1 cellular context compared by ENCODE assay signal in genomic region chr11:57773026-57773598, GRCh38.
TF ChIP-seq lines count a peak whose summit lies in the region.

No MANE protein-coding gene starts in this region.

TF ChIP-seq in GM23338, 12 proteins besides CTCF, POLR2A, EP300 and RAD21 (continued from another document):
- no peak for TF ChIP-seq ZNF462 (CRISPR knock-in tag; IDR thresholded peaks at IDR 0.05)
- no peak for TF ChIP-seq POLR2AphosphoS5 (IDR thresholded peaks at IDR 0.05; ENCODE audit: low read depth)
- TF ChIP-seq NANOG (IDR thresholded peaks at IDR 0.05; ENCODE audit: borderline replicate concordance) = no peak
- no peak for TF ChIP-seq REST (IDR thresholded peaks at IDR 0.05; ENCODE audit: unreplicated experiment)
- TF ChIP-seq ETS1 (IDR thresholded peaks at IDR 0.05) = no peak
